ENCODE assay signal across 8 cellular contexts in the genomic region with DNA sequence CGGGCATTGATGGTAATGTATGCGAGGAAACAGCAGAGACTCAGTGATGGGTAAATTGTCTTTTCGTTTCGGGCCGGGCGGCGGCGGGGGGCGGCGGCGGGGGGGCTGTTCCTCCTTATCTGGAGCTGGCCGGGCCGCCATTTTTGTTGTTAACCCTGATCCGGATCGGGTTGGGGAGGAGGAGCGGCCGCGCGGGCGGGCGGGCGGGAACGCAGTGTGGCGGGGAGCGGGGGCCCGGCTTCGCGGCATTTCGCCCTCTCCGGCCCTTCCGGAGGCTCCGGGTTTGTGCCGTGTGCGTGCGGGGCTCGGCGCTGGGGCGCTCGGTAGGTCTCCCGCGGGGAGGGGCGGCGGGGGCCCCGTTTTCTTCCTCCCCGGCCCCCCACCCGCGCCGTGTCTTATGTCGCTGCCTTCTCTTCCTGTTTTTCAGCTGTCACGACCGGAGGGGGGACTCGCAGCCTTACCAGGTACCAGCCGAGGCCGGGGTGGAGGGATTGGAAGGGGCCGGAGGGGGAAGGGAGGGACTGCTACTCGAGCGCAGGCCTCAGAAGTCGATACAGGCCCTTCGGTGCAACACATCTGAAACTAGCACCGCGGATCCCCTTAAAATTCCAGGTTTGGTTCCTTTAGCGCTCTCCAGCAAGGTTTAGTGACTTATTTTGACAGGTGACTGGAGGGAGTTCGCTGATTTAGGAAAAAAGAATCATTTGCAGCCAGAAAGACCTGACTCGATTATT. TPM values are rescaled to one million over a fixed set of nuclear protein-coding genes. Genes with fewer than 3 reads are reported as not detected.
DNase-seq lines count a peak whose midpoint lies in the region; ATAC-seq and TF ChIP-seq lines count a peak whose summit lies in the region.

No MANE protein-coding gene starts in this region.

- no peak for TF ChIP-seq EP300 in ovary (IDR thresholded peaks at IDR 0.05)

- H3K4me1 ChIP-seq in SJSA1 (replicated peaks) = 0 out of 2 replicates have a peak, but pooled peaks cover 3% of the 10 kb centered on the region
- peaks cover 3% of the 10 kb centered on the region for H3K4me1 ChIP-seq in ovary (ENCODE audit: insufficient read depth)
- H3K4me1 ChIP-seq in testis = peaks cover 13% of the 10 kb centered on the region

- peak overlapping the region; percentile 96 to 99 for H3K27ac Mint-ChIP-seq in activated naive CD4-positive, alpha-beta T cell treated with anti-CD3 and anti-CD28 coated beads, Interleukin-2, amount 50 U/mL, for 72 hours

- ATAC-seq in HG03103 (IDR thresholded peaks at IDR 0.05; ENCODE audit: low read depth, unreplicated experiment) = peak; percentile 16
- ATAC-seq in activated naive CD4-positive, alpha-beta T cell treated with anti-CD3 and anti-CD28 coated beads, Interleukin-2, amount 50 U/mL, for 72 hours = peak; percentile 18 to 21

- TF ChIP-seq POLR2A in ovary (IDR thresholded peaks at IDR 0.05) (no peak), testis (IDR thresholded peaks at IDR 0.05) (no peak)

- H3K36me3 ChIP-seq in SJSA1 (peaks cover 67% of the 10 kb centered on the region), ovary (no peaks in the 10 kb centered on the region), testis (ENCODE audit: low read depth, missing control alignments) (no peaks in the 10 kb centered on the region)

- DNase-seq in NCI-H146 (lab: John Stamatoyannopoulos, UW) (peak; percentile 67), NCI-H146 treated with DMSO at 0.1 percent for 48 hours (lab: John Stamatoyannopoulos, UW; ENCODE audit: unreplicated experiment) (no peak), SJSA1 (ENCODE audit: low read depth in 1 of 2, low spot score in 2 of 2) (peak; percentile 44 to 65), head of caudate nucleus (peak; percentile 55 to 90 (median 76)), ovary (peak; percentile 64 to 83 (median 77)), testis (peak; percentile 79)
- peak; percentile 55 to 62 for DNase-seq in activated naive CD4-positive, alpha-beta T cell treated with anti-CD3 and anti-CD28 coated beads, Interleukin-2, amount 50 U/mL, for 72 hours (ENCODE audit: low spot score in 2 of 2)

- H3K27ac ChIP-seq in SJSA1 (peak overlapping the region; percentile 86), ovary (peak overlapping the region; percentile 85 to 98), testis (peak overlapping the region; percentile 99 to 100)

- intact Hi-C loops in head of caudate nucleus (cut with DNase I) = loop anchor here (10.0 kb wide), 2 partner anchors 229 to 1029 kb away; a partner anchor contains a TSS
- intact Hi-C loops in ovary (cut with DNase I) = no loop called here
- intact Hi-C loops in testis (cut with DNase I; ENCODE audit: low total_unique reads) = no loop called here

- WGBS in ovary, 3 donors = 0 to 1% (median 1%) methylated on average over 36 to 64 of the region's 64 CpGs
- 0 to 1% methylated on average over 16 to 61 of the region's 64 CpGs for WGBS in testis, 2 donors

- H3K9me3 Mint-ChIP-seq in activated naive CD4-positive, alpha-beta T cell treated with anti-CD3 and anti-CD28 coated beads, Interleukin-2, amount 50 U/mL, for 72 hours = peaks cover 0 to 3% of the 10 kb centered on the region in 2 donors

- H3K27me3 ChIP-seq in SJSA1 (replicated peaks) (no peaks in the 10 kb centered on the region), ovary (no peaks in the 10 kb centered on the region), testis (no peaks in the 10 kb centered on the region)

- peak overlapping the region; percentile 82 for H3K4me3 ChIP-seq in SJSA1
- H3K4me3 ChIP-seq in ovary = peak overlapping the region; percentile 55
- peak overlapping the region; percentile 93 to 99 for H3K4me3 ChIP-seq in testis

- peaks cover 43 to 73% of the 10 kb centered on the region in 2 donors for H3K36me3 Mint-ChIP-seq in activated naive CD4-positive, alpha-beta T cell treated with anti-CD3 and anti-CD28 coated beads, Interleukin-2, amount 50 U/mL, for 72 hours

- H3K9me3 ChIP-seq in SJSA1 (replicated peaks) (no peaks in the 10 kb centered on the region), ovary (no peaks in the 10 kb centered on the region), testis (no peaks in the 10 kb centered on the region)

- TF ChIP-seq CTCF in ovary (IDR thresholded peaks at IDR 0.05) = no peak
- no peak for TF ChIP-seq CTCF in testis (IDR thresholded peaks at IDR 0.05)

RNA-seq across cellular contexts. Expression of a gene that starts 0.8 kb away (rescaled TPM):
- total RNA-seq in SJSA1 (2014; rRNA removed; shearing (Covaris generic)) = 51.8 and 90.6 TPM in 2 replicates
- total RNA-seq in activated naive CD4-positive, alpha-beta T cell treated with anti-CD3 and anti-CD28 coated beads, Interleukin-2, amount 50 U/mL, for 72 hours = 100 to 1,000 TPM; 119 to 120 TPM
- total RNA-seq in ovary = 100 to 1,000 TPM in 5 of 7 donors, 10 to 100 TPM in 2; 74.6 to 124 (median 113) TPM
- 100 to 1,000 TPM in 1 of 2 donors, 10 to 100 TPM in 1; 60.5 to 164 TPM for polyA plus RNA-seq in ovary
- total RNA-seq in testis = 100 to 1,000 TPM; 166 to 174 TPM
- 130 TPM for polyA plus RNA-seq in testis (ENCODE audit: insufficient read depth, low read depth, low replicate concordance)
